ENCODE assay signal across 9 cellular contexts in the genomic region with DNA sequence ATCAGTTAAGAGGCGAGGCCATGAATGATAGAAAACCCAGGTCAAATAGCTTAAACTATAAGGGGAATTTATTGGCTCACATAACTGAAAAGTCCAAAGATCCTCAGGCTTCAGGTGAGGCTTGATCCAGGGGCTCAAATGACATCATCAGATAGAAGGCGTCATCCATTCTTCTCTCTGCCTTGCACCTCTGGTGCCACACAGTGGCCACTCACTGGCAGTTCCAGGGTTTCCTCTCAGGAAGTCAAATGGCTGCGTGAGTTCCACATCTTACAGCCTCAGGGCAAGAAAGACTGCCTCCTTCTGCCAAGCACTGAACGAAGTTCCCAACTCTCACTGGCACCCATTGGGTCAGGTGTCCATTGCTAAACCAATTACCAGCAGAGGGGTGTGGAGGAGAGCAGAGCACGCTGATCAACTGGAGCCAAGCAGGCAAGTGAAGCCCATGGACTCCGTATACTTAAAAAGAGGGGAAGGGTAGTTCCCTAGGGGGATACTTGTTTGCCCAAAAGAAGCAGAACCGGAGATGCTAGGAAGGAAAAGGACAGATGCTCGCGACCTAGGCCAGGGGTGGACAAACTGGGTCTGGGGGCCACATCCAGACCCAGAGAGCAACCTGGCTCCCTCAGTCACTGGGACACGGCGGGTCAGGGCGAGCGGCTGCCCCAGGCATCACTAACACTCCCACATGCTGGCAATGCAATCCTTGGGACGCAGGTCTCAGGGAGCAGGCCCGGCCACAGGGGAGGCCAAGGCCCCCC.
A peak's percentile ranks its signal among the peaks of the same experiment; 100 is the strongest.
DNase-seq lines count a peak whose midpoint lies in the region; ATAC-seq, FAIRE-seq and TF ChIP-seq lines count a peak whose summit lies in the region.
"Had no signal": no experiment of that assay in that cellular context is flagged by ENCODE, and none has a peak within 500 bp of the region (broad histone marks: within the 10 kb centered on the region; RNA-seq: fewer than 3 reads in every experiment).

No MANE protein-coding gene starts in this region.

- no peak overlapping the region for H3K56ac ChIP-seq in H9 (ENCODE audit: insufficient read length, low read depth, low read length)

- H3K9me3 ChIP-seq in H9 (ENCODE audit: control insufficient read depth, low read depth, low read length) (no peaks in the 10 kb centered on the region), keratinocyte (ENCODE audit: control insufficient read depth, low read depth, low read length) (no peaks in the 10 kb centered on the region)

- H3K4me3 ChIP-seq in AG10803 (ENCODE audit: low read length) (no peak overlapping the region), keratinocyte (ENCODE audit: control insufficient read depth in 2 of 3, extremely low read depth in 1 of 3, insufficient read depth in 2 of 3, low read depth in 1 of 3, low read length in 3 of 3) (no peak overlapping the region)

- H3K9ac ChIP-seq in H9 (ENCODE audit: extremely low read depth, insufficient read length, low read length) (no peak overlapping the region), keratinocyte (ENCODE audit: control insufficient read depth, extremely low read depth, insufficient read depth, low read length) (no peak overlapping the region)

- no peaks in the 10 kb centered on the region for H3K36me3 ChIP-seq in keratinocyte (ENCODE audit: control insufficient read depth in 2 of 2, extremely low read depth in 1 of 2, insufficient read depth in 2 of 2, low read length in 2 of 2)

- intact Hi-C loops in activated T-helper 1 cell treated with anti-CD3 and anti-CD28 coated beads, Interleukin-12 subunit alpha, Interleukin-12 subunit beta, Interleukin-2, Interleukin-4 antibody, amounts not matched to agents 30 ng/mL and 10 ng/mL and 1 ng/mL, durations not matched to agents 14 hours and 24 hours and 36 hours (cut with micrococcal nuclease), result no loop called here

- no peak overlapping the region for H2BK15ac ChIP-seq in H9 (ENCODE audit: low read depth, low read length)

- no peak overlapping the region for H4K91ac ChIP-seq in H9 (ENCODE audit: insufficient read length, low read depth, low read length)

- H2BK12ac ChIP-seq in H9 (ENCODE audit: insufficient read length, low read depth, low read length), result no peak overlapping the region

- no peak overlapping the region for H3K4ac ChIP-seq in H9 (ENCODE audit: low read depth, low read length)

- no peak overlapping the region for H2BK20ac ChIP-seq in H9 (ENCODE audit: low read depth, low read length, poor library complexity, severe bottlenecking)

- no peak overlapping the region for H2AFZ ChIP-seq in H9 (ENCODE audit: low read length)
- H2AFZ ChIP-seq in keratinocyte (ENCODE audit: control insufficient read depth, low read length), result no peak overlapping the region

- no peaks in the 10 kb centered on the region for H3K79me1 ChIP-seq in H9 (ENCODE audit: insufficient read depth, low read depth, low read length, poor library complexity, severe bottlenecking)

- no peak overlapping the region for H3T11ph ChIP-seq in H9 (ENCODE audit: low read length)

- H3K27me3 ChIP-seq in H9 (ENCODE audit: insufficient read depth, low read length) (no peaks in the 10 kb centered on the region), keratinocyte (ENCODE audit: control insufficient read depth, extremely low read depth, insufficient read depth, low read length) (peaks cover 7% of the 10 kb centered on the region)

- no peak for ATAC-seq in GM19397 (IDR thresholded peaks at IDR 0.05; ENCODE audit: unreplicated experiment)

- H3K18ac ChIP-seq in H9 (ENCODE audit: insufficient read length, low read depth, low read length), result no peak overlapping the region

- no CpG with 5 or more reads among the region's 15 CpGs for WGBS in H9 (ENCODE audit: extremely low coverage, insufficient read length, low lambda C conversion rate)

- no peaks in the 10 kb centered on the region; a peak in 1 of 7 replicates for H3K36me3 Mint-ChIP-seq in H9 (ENCODE audit: insufficient read depth in 1 of 3, low read depth in 3 of 3)
- H3K36me3 Mint-ChIP-seq in activated T-helper 1 cell treated with anti-CD3 and anti-CD28 coated beads, Interleukin-12 subunit alpha, Interleukin-12 subunit beta, Interleukin-2, Interleukin-4 antibody, amounts not matched to agents 30 ng/mL and 10 ng/mL and 1 ng/mL, durations not matched to agents 14 hours and 24 hours and 36 hours (ENCODE audit: low read depth), result no peaks in the 10 kb centered on the region

- H3K4me1 Mint-ChIP-seq in H9, result peaks cover 16 to 25% of the 10 kb centered on the region in 2 experiments
- H3K4me1 Mint-ChIP-seq in activated T-helper 1 cell treated with anti-CD3 and anti-CD28 coated beads, Interleukin-12 subunit alpha, Interleukin-12 subunit beta, Interleukin-2, Interleukin-4 antibody, amounts not matched to agents 30 ng/mL and 10 ng/mL and 1 ng/mL, durations not matched to agents 14 hours and 24 hours and 36 hours (ENCODE audit: low read depth), result no peaks in the 10 kb centered on the region

- no peak overlapping the region for H2AK5ac ChIP-seq in H9 (ENCODE audit: insufficient read length, low read length)

- H3K4me1 ChIP-seq in H9 (ENCODE audit: insufficient read depth, low read length) (no peaks in the 10 kb centered on the region), keratinocyte (ENCODE audit: control insufficient read depth, extremely low read depth, insufficient read depth, low read length) (no peaks in the 10 kb centered on the region)

- TF ChIP-seq CTCF in AG10803 (conservative IDR thresholded peaks at IDR 0.05; ENCODE audit: low read length) (peak; percentile 70), H9 (conservative IDR thresholded peaks at IDR 0.05) (peak; percentile 70), keratinocyte (optimal IDR thresholded peaks at IDR 0.05 in 1 of 3, IDR thresholded peaks at IDR 0.05 in 1 of 3, conservative IDR thresholded peaks at IDR 0.05 in 1 of 3; ENCODE audit: extremely low read depth in 1 of 3, insufficient read depth in 2 of 3, low read length in 3 of 3) (peak; percentile 71 to 81 (median 76))

- no peak overlapping the region for H4K8ac ChIP-seq in H9 (replicated peaks; ENCODE audit: insufficient read length, low read depth, low read length)

- no peak overlapping the region for H3K4me2 ChIP-seq in H9 (ENCODE audit: insufficient read depth, insufficient read length, low read length)
- no peak overlapping the region for H3K4me2 ChIP-seq in keratinocyte (ENCODE audit: control insufficient read depth, extremely low read depth, insufficient read depth, low read depth, low read length)

- H2BK120ac ChIP-seq in H9 (ENCODE audit: low read depth, low read length, poor library complexity, severe bottlenecking), result no peak overlapping the region

- H3K23ac ChIP-seq in H9 (ENCODE audit: insufficient read length, low read depth, low read length), result no peak overlapping the region

- H2BK5ac ChIP-seq in H9 (ENCODE audit: insufficient read length, low read length), result no peak overlapping the region

- FAIRE-seq in keratinocyte (lab: Jason Lieb, UNC), result no peak
- FAIRE-seq: endometrium had no signal

- H3K27me3 Mint-ChIP-seq in H9 (ENCODE audit: low read depth), result peaks cover 3% of the 10 kb centered on the region
- no peaks in the 10 kb centered on the region for H3K27me3 Mint-ChIP-seq in activated T-helper 1 cell treated with anti-CD3 and anti-CD28 coated beads, Interleukin-12 subunit alpha, Interleukin-12 subunit beta, Interleukin-2, Interleukin-4 antibody, amounts not matched to agents 30 ng/mL and 10 ng/mL and 1 ng/mL, durations not matched to agents 14 hours and 24 hours and 36 hours (ENCODE audit: insufficient read depth)

- peak overlapping the region in 1 of 3 experiments; percentile 62; a peak in 1 of 7 replicates for H3K27ac Mint-ChIP-seq in H9
- no peak overlapping the region for H3K27ac Mint-ChIP-seq in activated T-helper 1 cell treated with anti-CD3 and anti-CD28 coated beads, Interleukin-12 subunit alpha, Interleukin-12 subunit beta, Interleukin-2, Interleukin-4 antibody, amounts not matched to agents 30 ng/mL and 10 ng/mL and 1 ng/mL, durations not matched to agents 14 hours and 24 hours and 36 hours

- no peak overlapping the region for H3K4me3 Mint-ChIP-seq in H9
- no peak overlapping the region for H3K4me3 Mint-ChIP-seq in activated T-helper 1 cell treated with anti-CD3 and anti-CD28 coated beads, Interleukin-12 subunit alpha, Interleukin-12 subunit beta, Interleukin-2, Interleukin-4 antibody, amounts not matched to agents 30 ng/mL and 10 ng/mL and 1 ng/mL, durations not matched to agents 14 hours and 24 hours and 36 hours

- DNase-seq in AG10803 (ENCODE audit: low read depth) (peak; percentile 32), H9 (peak; percentile 79), UCSD-AML1 (lab: John Stamatoyannopoulos, UW; ENCODE audit: unreplicated experiment) (peak; percentile 19), keratinocyte (ENCODE audit: low read depth, low spot score) (peak; percentile 17), NCI-H128 (lab: John Stamatoyannopoulos, UW; ENCODE audit: unreplicated experiment) (no peak)
- DNase-seq in activated T-helper 1 cell treated with anti-CD3 and anti-CD28 coated beads, Interleukin-12 subunit alpha, Interleukin-12 subunit beta, Interleukin-2, Interleukin-4 antibody, amounts not matched to agents 30 ng/mL and 10 ng/mL and 1 ng/mL, durations not matched to agents 14 hours and 24 hours and 36 hours (ENCODE audit: low spot score), result no peak
- no peak for DNase-seq in activated CD4-positive, alpha-beta T cell treated with anti-CD3 and anti-CD28 coated beads, Interleukin-2, amount 50 U/mL, for 4 hours

- no peak overlapping the region for H4K5ac ChIP-seq in H9 (ENCODE audit: insufficient read length, low read depth, low read length)

- no peaks in the 10 kb centered on the region for H3K9me3 Mint-ChIP-seq in H9
- H3K9me3 Mint-ChIP-seq in activated T-helper 1 cell treated with anti-CD3 and anti-CD28 coated beads, Interleukin-12 subunit alpha, Interleukin-12 subunit beta, Interleukin-2, Interleukin-4 antibody, amounts not matched to agents 30 ng/mL and 10 ng/mL and 1 ng/mL, durations not matched to agents 14 hours and 24 hours and 36 hours, result no peaks in the 10 kb centered on the region

- dilution Hi-C loops in keratinocyte (cut with MboI; ENCODE audit: extremely low pct_ligation_motif_present, low sequenced_read_pairs), result no loop called here

- no peak overlapping the region for H3K27ac ChIP-seq in H9 (ENCODE audit: insufficient read length, low read depth, low read length)
- no peak overlapping the region for H3K27ac ChIP-seq in keratinocyte (ENCODE audit: control insufficient read depth, insufficient read depth, low read length)

- no peaks in the 10 kb centered on the region for H3K9me1 ChIP-seq in keratinocyte (ENCODE audit: control insufficient read depth, extremely low read depth, insufficient read depth, low read length)

- H3K23me2 ChIP-seq in H9 (ENCODE audit: insufficient read length, low read depth, low read length, poor library complexity, severe bottlenecking), result no peaks in the 10 kb centered on the region

- H3K14ac ChIP-seq in H9 (ENCODE audit: insufficient read depth, low read length), result no peak overlapping the region

- no peaks in the 10 kb centered on the region for H4K20me1 ChIP-seq in H9 (ENCODE audit: control insufficient read depth, insufficient read depth, insufficient read length)
- H4K20me1 ChIP-seq in keratinocyte (ENCODE audit: control insufficient read depth, extremely low read depth, insufficient read depth, low read length), result no peaks in the 10 kb centered on the region

- no peaks in the 10 kb centered on the region for H3K79me2 ChIP-seq in H9 (ENCODE audit: insufficient read depth, low read length)
- no peaks in the 10 kb centered on the region for H3K79me2 ChIP-seq in keratinocyte (ENCODE audit: control insufficient read depth, insufficient read depth, low read length)

Comparison
In these comparisons a context has a peak if more than half of its experiments do, and no peak if none do; other contexts are left out.
1. DNase-seq: peak in AG10803 (single experiment), H9 (single experiment), UCSD-AML1 (single experiment) and keratinocyte (single experiment); none in NCI-H128 (single experiment), activated T-helper 1 cell treated with anti-CD3 and anti-CD28 coated beads, Interleukin-12 subunit alpha, Interleukin-12 subunit beta, Interleukin-2, Interleukin-4 antibody, amounts not matched to agents 30 ng/mL and 10 ng/mL and 1 ng/mL, durations not matched to agents 14 hours and 24 hours and 36 hours (single experiment) and activated CD4-positive, alpha-beta T cell treated with anti-CD3 and anti-CD28 coated beads, Interleukin-2, amount 50 U/mL, for 4 hours (0 of 2).
2. Peak in every context shown above with its lines, with median percentiles within 50 percentile points of each other: CTCF ChIP-seq.